In genomic region chr16:70200063-70200462, GRCh38 we compare ENCODE assay signal across 5 cellular contexts. TPM values are rescaled to one million over a fixed set of nuclear protein-coding genes. Genes with fewer than 3 reads are reported as not detected.
"Had no signal": no experiment of that assay in that cellular context is flagged by ENCODE, and none has a peak within 500 bp of the region (broad histone marks: within the 10 kb centered on the region; RNA-seq: fewer than 3 reads in every experiment).

No MANE protein-coding gene starts in this region.

RNA-seq across cellular contexts. Expression of gene CLEC18C, which starts 26.5 kb away (rescaled TPM):
- total RNA-seq: activated naive CD4-positive, alpha-beta T cell treated with anti-CD3 and anti-CD28 coated beads, Interleukin-2, amount 50 U/mL, for 72 hours; ascending aorta; bronchial epithelial cell; chondrocyte had no signal
- polyA plus RNA-seq: cardiac muscle cell had no signal
